1 cellular context compared by ENCODE assay signal in the genomic region with DNA sequence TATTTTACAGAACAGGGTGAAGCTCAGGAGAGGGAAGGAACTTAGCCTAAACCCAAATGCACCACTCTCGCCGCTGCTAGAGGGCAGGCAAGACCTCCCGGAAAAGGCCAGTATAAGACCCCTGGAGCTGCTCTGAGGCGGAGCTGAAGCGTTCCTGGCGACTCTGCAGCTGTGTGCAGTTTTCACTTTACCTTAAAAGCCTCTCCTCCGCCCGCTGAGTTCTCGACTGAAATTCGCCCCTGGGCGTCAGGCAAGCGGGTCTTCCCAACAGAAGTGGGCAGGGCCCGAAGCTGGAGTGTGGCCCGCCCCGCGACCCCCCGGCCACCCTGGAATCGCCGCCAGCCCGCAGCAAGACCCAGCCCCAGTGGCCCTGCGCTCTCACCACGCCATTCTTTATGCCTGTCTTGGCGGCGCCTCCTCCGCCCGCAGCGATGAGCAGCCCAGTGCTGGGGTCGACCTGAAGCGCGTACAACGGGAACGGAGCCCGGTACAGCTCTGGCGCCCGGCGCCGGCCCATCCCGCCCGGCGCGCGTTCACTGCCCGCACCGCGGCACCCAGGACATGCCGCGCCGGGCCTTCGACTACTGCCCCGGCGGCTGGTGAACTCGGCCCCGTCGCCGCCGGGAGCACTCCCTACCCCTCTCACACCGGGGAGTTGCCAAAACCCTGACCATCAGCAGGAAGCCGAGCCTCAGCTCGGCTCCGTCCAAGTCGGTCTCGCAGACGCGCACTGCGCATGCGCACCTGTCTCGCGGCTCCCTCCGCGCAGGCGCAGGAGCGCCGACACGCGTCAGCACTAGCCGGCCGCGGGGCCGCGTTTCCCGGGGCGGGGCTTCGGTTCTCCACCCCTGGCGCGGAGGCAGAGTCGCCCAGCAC.
TF ChIP-seq lines count a peak whose summit lies in the region.

A gene with protein sequence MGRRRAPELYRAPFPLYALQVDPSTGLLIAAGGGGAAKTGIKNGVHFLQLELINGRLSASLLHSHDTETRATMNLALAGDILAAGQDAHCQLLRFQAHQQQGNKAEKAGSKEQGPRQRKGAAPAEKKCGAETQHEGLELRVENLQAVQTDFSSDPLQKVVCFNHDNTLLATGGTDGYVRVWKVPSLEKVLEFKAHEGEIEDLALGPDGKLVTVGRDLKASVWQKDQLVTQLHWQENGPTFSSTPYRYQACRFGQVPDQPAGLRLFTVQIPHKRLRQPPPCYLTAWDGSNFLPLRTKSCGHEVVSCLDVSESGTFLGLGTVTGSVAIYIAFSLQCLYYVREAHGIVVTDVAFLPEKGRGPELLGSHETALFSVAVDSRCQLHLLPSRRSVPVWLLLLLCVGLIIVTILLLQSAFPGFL (minus strand): TSS at position 732 of the 876 bp plus-strand sequence. CDS start 215 bp downstream, at position 517.

TF ChIP-seq in IMR-90, 13 proteins besides CTCF, POLR2A, EP300 and RAD21 (continued from another document):
- TF ChIP-seq ELK1 (IDR thresholded peaks at IDR 0.05; ENCODE audit: borderline replicate concordance, low read depth, low read length), result no peak
